ENCODE assay signal across 15 cellular contexts in genomic region chr3:183745300-183746098, GRCh38. TPM values are rescaled to one million over a fixed set of nuclear protein-coding genes. Genes with fewer than 3 reads are reported as not detected.
A peak's percentile ranks its signal among the peaks of the same experiment; 100 is the strongest.
DNase-seq lines count a peak whose midpoint lies in the region; ATAC-seq and TF ChIP-seq lines count a peak whose summit lies in the region.
"Had no signal": no experiment of that assay in that cellular context is flagged by ENCODE, and none has a peak within 500 bp of the region (broad histone marks: within the 10 kb centered on the region; RNA-seq: fewer than 3 reads in every experiment).

No MANE protein-coding gene starts in this region.

- CTCF ChIA-PET in Calu3 (lab: Charles Lee) = no interaction called here

- H3K27me3 Mint-ChIP-seq in Calu3 (ENCODE audit: unreplicated experiment) (no peaks in the 10 kb centered on the region), endothelial cell (ENCODE audit: unreplicated experiment) (no peaks in the 10 kb centered on the region), nephron (ENCODE audit: low read depth) (no peaks in the 10 kb centered on the region)
- H3K27me3 Mint-ChIP-seq in activated T-cell treated with anti-CD3 and anti-CD28 coated beads, Interleukin-2, amount 50 U/mL, for 24 hours = no peaks in the 10 kb centered on the region

- intact Hi-C loops in Calu3 (cut with micrococcal nuclease; ENCODE audit: unreplicated experiment) = no loop called here
- intact Hi-C loops in head of caudate nucleus (cut with DNase I) = no loop called here

- H3K4me1 Mint-ChIP-seq in Calu3 (ENCODE audit: low read depth, unreplicated experiment) (peaks cover 15% of the 10 kb centered on the region), endothelial cell (ENCODE audit: unreplicated experiment) (peaks cover 10% of the 10 kb centered on the region), nephron (peaks cover 17% of the 10 kb centered on the region)
- H3K4me1 Mint-ChIP-seq in activated T-cell treated with anti-CD3 and anti-CD28 coated beads, Interleukin-2, amount 50 U/mL, for 24 hours (ENCODE audit: low read depth) = no peaks in the 10 kb centered on the region
- H3K4me1 Mint-ChIP-seq: CD14-positive monocyte; stimulated activated effector memory CD8-positive, alpha-beta T cell treated with anti-CD3 and anti-CD28 coated beads, Interleukin-12 subunit alpha, Interleukin-12 subunit beta, amount 100 ng/mL, for 72 hours had no signal

- peak overlapping the region; percentile 20 for H3K27ac Mint-ChIP-seq in Calu3 (ENCODE audit: unreplicated experiment)
- H3K27ac Mint-ChIP-seq in endothelial cell (ENCODE audit: unreplicated experiment) = peak overlapping the region; percentile 90
- peak overlapping the region; percentile 44 to 80 (median 58) for H3K27ac Mint-ChIP-seq in nephron
- H3K27ac Mint-ChIP-seq in activated T-cell treated with anti-CD3 and anti-CD28 coated beads, Interleukin-2, amount 50 U/mL, for 24 hours = no peak overlapping the region

- BruUV-seq in Calu3 (replicated peaks; lab: Mats Ljungman, UMichigan) = no TSS peak

- no peak for TF ChIP-seq CTCF in Calu3 (IDR thresholded peaks at IDR 0.05; ENCODE audit: unreplicated experiment)
- no peak for TF ChIP-seq CTCF in endothelial cell (IDR thresholded peaks at IDR 0.05; ENCODE audit: unreplicated experiment)
- TF ChIP-seq CTCF in nephron (IDR thresholded peaks at IDR 0.05; ENCODE audit: unreplicated experiment in 3 of 3) = no peak

- H3K36me3 Mint-ChIP-seq in Calu3 (ENCODE audit: insufficient read depth, unreplicated experiment) (peaks cover 21% of the 10 kb centered on the region), endothelial cell (ENCODE audit: low read depth, unreplicated experiment) (peaks cover 45% of the 10 kb centered on the region), nephron (ENCODE audit: low read depth) (peaks cover 86% of the 10 kb centered on the region)
- H3K36me3 Mint-ChIP-seq in activated T-cell treated with anti-CD3 and anti-CD28 coated beads, Interleukin-2, amount 50 U/mL, for 24 hours (ENCODE audit: low read depth) = peaks cover 82% of the 10 kb centered on the region

- H3K9me3 Mint-ChIP-seq in Calu3 (ENCODE audit: low read depth, unreplicated experiment) (no peaks in the 10 kb centered on the region), endothelial cell (ENCODE audit: unreplicated experiment) (no peaks in the 10 kb centered on the region), nephron (peaks cover 2% of the 10 kb centered on the region)
- H3K9me3 Mint-ChIP-seq in activated T-cell treated with anti-CD3 and anti-CD28 coated beads, Interleukin-2, amount 50 U/mL, for 24 hours = no peaks in the 10 kb centered on the region
- H3K9me3 Mint-ChIP-seq: stimulated activated effector memory CD8-positive, alpha-beta T cell treated with anti-CD3 and anti-CD28 coated beads, Interleukin-12 subunit alpha, Interleukin-12 subunit beta, amount 100 ng/mL, for 72 hours had no signal

- DNase-seq in Calu3 (no peak), M059J (ENCODE audit: low read depth) (peak; percentile 26), endothelial cell (ENCODE audit: low spot score) (no peak), head of caudate nucleus (no peak)
- DNase-seq in activated T-cell treated with anti-CD3 and anti-CD28 coated beads, Interleukin-2, amount 50 U/mL, for 24 hours = no peak
- DNase-seq: kidney; NCI-H1092 treated with DMSO at 0.1 percent for 48 hours; NCI-H69; stimulated activated CD4-positive, alpha-beta T cell treated with anti-CD3 and anti-CD28 coated beads, Interleukin-1b, Interleukin-23, amount 100 ng/mL, for 48 hours had no signal

- no peak for ATAC-seq in GM21423 (IDR thresholded peaks at IDR 0.05; ENCODE audit: unreplicated experiment)
- no peak for ATAC-seq in HG02798 (IDR thresholded peaks at IDR 0.05; ENCODE audit: poor library complexity, unreplicated experiment)
- ATAC-seq: esophagus mucosa; stimulated activated effector memory CD8-positive, alpha-beta T cell treated with anti-CD3 and anti-CD28 coated beads, Interleukin-12 subunit alpha, Interleukin-12 subunit beta, amount 100 ng/mL, for 72 hours had no signal

- H3K4me3 Mint-ChIP-seq in Calu3 (ENCODE audit: low read depth, unreplicated experiment) = no peak overlapping the region
- H3K4me3 Mint-ChIP-seq in endothelial cell (ENCODE audit: unreplicated experiment) = peak overlapping the region; percentile 13
- no peak overlapping the region for H3K4me3 Mint-ChIP-seq in nephron
- H3K4me3 Mint-ChIP-seq in activated T-cell treated with anti-CD3 and anti-CD28 coated beads, Interleukin-2, amount 50 U/mL, for 24 hours = no peak overlapping the region
- H3K4me3 Mint-ChIP-seq: CD14-positive monocyte; stimulated activated effector memory CD8-positive, alpha-beta T cell treated with anti-CD3 and anti-CD28 coated beads, Interleukin-12 subunit alpha, Interleukin-12 subunit beta, amount 100 ng/mL, for 72 hours had no signal

RNA-seq across cellular contexts. Expression of gene YEATS2, which starts 47.9 kb away (rescaled TPM):
- 54.6 and 57.4 TPM in 2 replicates for total RNA-seq in Calu3 (2022)
- total RNA-seq in M059J (2014; rRNA removed; shearing (Covaris generic)) = 28.9 and 41.4 TPM in 2 replicates
- 65.1 TPM for total RNA-seq in endothelial cell (ENCODE audit: unreplicated experiment)
